In the genomic region with DNA sequence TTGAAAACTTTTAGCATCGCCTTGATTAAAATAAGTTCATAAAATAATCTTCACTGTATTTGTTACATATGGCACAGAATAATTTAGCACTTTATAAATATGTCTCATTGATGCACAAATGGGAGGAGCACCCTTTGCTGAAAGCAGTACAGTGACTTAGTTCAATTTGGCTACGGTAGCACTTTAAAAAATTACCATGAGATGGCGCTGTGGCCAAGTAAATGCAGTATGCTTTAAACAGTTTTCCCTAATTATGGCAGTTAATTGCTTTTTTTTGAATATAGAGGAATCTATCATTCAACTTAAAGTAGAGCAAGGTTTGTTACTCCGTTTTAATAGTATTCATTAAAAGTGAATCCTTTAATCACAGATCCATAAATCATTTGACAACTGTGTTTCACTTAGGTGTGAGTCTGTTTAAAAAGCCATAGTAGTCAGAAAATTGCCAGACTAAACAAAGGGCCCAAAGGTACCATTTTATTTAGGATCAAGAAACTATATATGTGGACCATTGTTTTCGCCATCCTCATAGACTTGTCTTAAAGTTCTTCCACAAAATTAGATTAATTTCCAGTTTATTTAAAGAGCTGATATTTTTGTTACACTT, we compare ENCODE assay signal across 8 cellular contexts. TPM values are rescaled to one million over a fixed set of nuclear protein-coding genes. Genes with fewer than 3 reads are reported as not detected.
A peak's percentile ranks its signal among the peaks of the same experiment; 100 is the strongest.
DNase-seq lines count a peak whose midpoint lies in the region; ATAC-seq, FAIRE-seq and TF ChIP-seq lines count a peak whose summit lies in the region.

No MANE protein-coding gene starts in this region.

- peak in 1 of 4 donors; percentile 42 for ATAC-seq in psoas muscle
- ATAC-seq in GM18517 (IDR thresholded peaks at IDR 0.05; ENCODE audit: unreplicated experiment) = no peak
- ATAC-seq in GM21381 (IDR thresholded peaks at IDR 0.05; ENCODE audit: unreplicated experiment) = no peak

- no peaks in the 10 kb centered on the region for H3K9me3 ChIP-seq in psoas muscle

- POLR2A ChIA-PET in BJ (lab: Charles Lee) = no interaction called here

- TF ChIP-seq CTCF in BJ (IDR thresholded peaks at IDR 0.05; ENCODE audit: insufficient read depth, low read depth, low read length) (peak; percentile 65), psoas muscle (IDR thresholded peaks at IDR 0.05) (peak; percentile 76)

- intact Hi-C loops in activated CD4-positive, alpha-beta T cell treated with anti-CD3 and anti-CD28 coated beads, Interleukin-2, amount 10 ng/mL, durations not matched to agents 24 days and 14 days (cut with micrococcal nuclease) = loop anchor here (1.0 kb wide), 1 partner anchor 943 kb away; no protein-coding TSS in a partner anchor
- intact Hi-C loops in psoas muscle (cut with DNase I) = loop anchor here (2.0 kb wide), 2 partner anchors 941 to 943 kb away; no protein-coding TSS in a partner anchor

- WGBS in psoas muscle, 3 donors = 19 to 20% (median 20%) methylated on average over 5 of the region's 5 CpGs

- TF ChIP-seq POLR2A in GM12891 (IDR thresholded peaks at IDR 0.05; ENCODE audit: low read depth, low read length) = no peak

- H3K9me3 Mint-ChIP-seq in activated CD4-positive, alpha-beta T cell treated with anti-CD3 and anti-CD28 coated beads, Interleukin-2, amount 10 ng/mL, durations not matched to agents 24 days and 14 days = no peaks in the 10 kb centered on the region

- H3K27ac Mint-ChIP-seq in activated CD4-positive, alpha-beta T cell treated with anti-CD3 and anti-CD28 coated beads, Interleukin-2, amount 10 ng/mL, durations not matched to agents 24 days and 14 days = no peak overlapping the region

- H3K36me3 Mint-ChIP-seq in activated CD4-positive, alpha-beta T cell treated with anti-CD3 and anti-CD28 coated beads, Interleukin-2, amount 10 ng/mL, durations not matched to agents 24 days and 14 days (ENCODE audit: low read depth) = no peaks in the 10 kb centered on the region

- H3K36me3 ChIP-seq in BJ (ENCODE audit: control insufficient read depth, insufficient read depth, low read length) (no peaks in the 10 kb centered on the region), psoas muscle (ENCODE audit: insufficient read depth in 1 of 2, low read depth in 1 of 2) (no peaks in the 10 kb centered on the region)

- no peak overlapping the region for H3K4me3 Mint-ChIP-seq in activated CD4-positive, alpha-beta T cell treated with anti-CD3 and anti-CD28 coated beads, Interleukin-2, amount 10 ng/mL, durations not matched to agents 24 days and 14 days

- H3K27ac ChIP-seq in psoas muscle = no peak overlapping the region

- DNase-seq in BJ (ENCODE audit: low read depth) (peak; percentile 1), GM12891 (ENCODE audit: insufficient read length, low spot score) (no peak), NCI-H2081 treated with DMSO at 0.1 percent for 48 hours (lab: John Stamatoyannopoulos, UW) (peak; percentile 6), foreskin melanocyte (peak; percentile 52), psoas muscle (no peak)
- peak; percentile 79 for DNase-seq in activated CD4-positive, alpha-beta T cell treated with anti-CD3 and anti-CD28 coated beads, Interleukin-2, amount 10 ng/mL, durations not matched to agents 24 days and 14 days

- no peaks in the 10 kb centered on the region for H3K4me1 ChIP-seq in psoas muscle

- FAIRE-seq in GM12891 (lab: Jason Lieb, UNC) = peak; percentile 84

- CTCF ChIA-PET in BJ (lab: Yijun Ruan, JAX) = interaction anchor here (0.6 to 2.1 kb wide), 17 partner anchors 15 to 1938 kb away, joined by 3 to 24 read pairs (median 4); a partner anchor contains a TSS

- no peak overlapping the region for H3K4me3 ChIP-seq in BJ (ENCODE audit: low read depth, low read length)
- no peak overlapping the region for H3K4me3 ChIP-seq in psoas muscle

- H3K4me1 Mint-ChIP-seq in activated CD4-positive, alpha-beta T cell treated with anti-CD3 and anti-CD28 coated beads, Interleukin-2, amount 10 ng/mL, durations not matched to agents 24 days and 14 days = no peaks in the 10 kb centered on the region

- H3K27me3 ChIP-seq in BJ (ENCODE audit: control insufficient read depth, insufficient read depth, low read length) (no peaks in the 10 kb centered on the region), psoas muscle (ENCODE audit: insufficient read depth in 3 of 3, low read length in 2 of 3) (no peaks in the 10 kb centered on the region)

- peaks cover 17% of the 10 kb centered on the region for H3K27me3 Mint-ChIP-seq in activated CD4-positive, alpha-beta T cell treated with anti-CD3 and anti-CD28 coated beads, Interleukin-2, amount 10 ng/mL, durations not matched to agents 24 days and 14 days

TF ChIP-seq in GM12891, 5 proteins besides CTCF, POLR2A, EP300 and RAD21:
- TF ChIP-seq POU2F2 (IDR thresholded peaks at IDR 0.05; ENCODE audit: low read depth, low read length) (no peak), TAF1 (IDR thresholded peaks at IDR 0.05; ENCODE audit: low read depth, low read length) (no peak), PAX5 (IDR thresholded peaks at IDR 0.05; ENCODE audit: insufficient read depth, low read length, severe bottlenecking) (no peak), POLR2AphosphoS5 (IDR thresholded peaks at IDR 0.05; ENCODE audit: low read depth, low read length) (no peak), SPI1 (IDR thresholded peaks at IDR 0.05; ENCODE audit: low read depth, low read length) (no peak)

RNA-seq across cellular contexts. Expression of a gene that starts 34.7 kb away (rescaled TPM):
- polyA plus RNA-seq in BJ (2011; rRNA removed) = 95.7 and 187 TPM in 2 replicates
- 28.6 and 34.7 TPM in 2 replicates for polyA minus RNA-seq in BJ (2011; rRNA and poly(A)+ RNA removed)
- 128 TPM for polyA plus RNA-seq in GM12891 (2012; ENCODE audit: low read depth, missing spikeins)
- total RNA-seq in activated CD4-positive, alpha-beta T cell treated with anti-CD3 and anti-CD28 coated beads, Interleukin-2, amount 10 ng/mL, durations not matched to agents 24 days and 14 days = 127 and 128 TPM in 2 replicates
- total RNA-seq in psoas muscle = 10 to 100 TPM; 70.6 to 85.8 (median 80.0) TPM
- 100 to 1,000 TPM in 1 of 3 donors, 10 to 100 TPM in 2; 77.0 to 122 (median 95.6) TPM for polyA plus RNA-seq in psoas muscle

Comparison
In these comparisons a context has a peak if more than half of its experiments do, and no peak if none do; other contexts are left out.
1. DNase-seq: peak in BJ (single experiment), NCI-H2081 treated with DMSO at 0.1 percent for 48 hours (single experiment), activated CD4-positive, alpha-beta T cell treated with anti-CD3 and anti-CD28 coated beads, Interleukin-2, amount 10 ng/mL, durations not matched to agents 24 days and 14 days (single experiment) and foreskin melanocyte (single experiment); none in GM12891 (single experiment) and psoas muscle (0 of 2).